12 cellular contexts compared by ENCODE assay signal in the genomic region with DNA sequence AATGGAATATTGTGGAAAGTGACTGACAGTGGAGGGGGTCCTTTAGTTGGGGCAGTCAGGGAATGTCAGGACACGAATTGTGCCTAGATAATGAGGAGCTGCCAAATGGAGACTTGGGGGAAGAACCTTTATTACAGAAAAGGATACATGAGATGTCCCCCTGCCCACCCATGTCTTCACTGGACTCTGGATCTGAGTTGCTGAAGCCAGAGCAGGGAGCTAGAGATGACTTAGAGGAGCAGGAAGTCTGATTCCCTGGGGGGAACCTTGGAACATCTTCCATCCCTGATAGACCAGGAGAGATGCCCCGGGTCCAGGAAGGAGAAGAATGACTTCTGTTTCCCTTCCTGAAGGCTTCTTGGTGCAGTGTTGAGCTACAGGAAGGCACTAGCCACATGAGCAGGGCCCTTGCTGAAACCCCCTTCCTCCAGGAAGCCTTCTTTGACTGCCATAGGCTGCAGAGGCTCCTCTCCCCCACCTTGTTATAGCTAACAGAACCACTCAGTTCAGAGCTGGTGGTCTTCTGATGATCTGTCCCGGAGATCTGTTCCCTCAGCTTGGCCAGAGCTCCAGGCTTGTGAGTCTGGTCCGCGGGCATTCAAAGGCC. TPM values are rescaled to one million over a fixed set of nuclear protein-coding genes. Genes with fewer than 3 reads are reported as not detected.
DNase-seq lines count a peak whose midpoint lies in the region; ATAC-seq, FAIRE-seq and TF ChIP-seq lines count a peak whose summit lies in the region.
"Had no signal": no experiment of that assay in that cellular context is flagged by ENCODE, and none has a peak within 500 bp of the region (broad histone marks: within the 10 kb centered on the region; RNA-seq: fewer than 3 reads in every experiment).

No MANE protein-coding gene starts in this region.

- H3K27ac ChIP-seq in A673 (ENCODE audit: low read depth, low read length, poor library complexity, severe bottlenecking), result no peak overlapping the region
- H3K27ac ChIP-seq in angular gyrus (ENCODE audit: low read depth, low read length), result peak overlapping the region; percentile 29

- DNase-seq in A673 (ENCODE audit: low spot score) (no peak), mesothelial cell of epicardium (ENCODE audit: low spot score in 2 of 2, unreplicated experiment in 2 of 2) (no peak), H7 (no peak), H54 (ENCODE audit: insufficient read length, low spot score) (no peak)
- DNase-seq: NCI-H774 had no signal

- H3K27me3 Mint-ChIP-seq in mesothelial cell of epicardium (ENCODE audit: low read depth), result peaks cover 63% of the 10 kb centered on the region

- BruUV-seq in A673 (replicated peaks; lab: Mats Ljungman, UMichigan), result no TSS peak

- TF ChIP-seq CTCF in A673 (conservative IDR thresholded peaks at IDR 0.05; ENCODE audit: low read depth, low read length), result no peak
- TF ChIP-seq CTCF in mesothelial cell of epicardium (IDR thresholded peaks at IDR 0.05; ENCODE audit: unreplicated experiment), result no peak

- H3K4me1 ChIP-seq in A673 (ENCODE audit: insufficient read depth, low read length, poor library complexity, severe bottlenecking) (peaks cover 15% of the 10 kb centered on the region), ES-I3 (ENCODE audit: insufficient read depth, low read length) (peaks cover 19% of the 10 kb centered on the region)

- intact Hi-C loops in A673 (cut with micrococcal nuclease; ENCODE audit: unreplicated experiment), result no loop called here

- H3K4me3 ChIP-seq in A673 (ENCODE audit: low read depth, low read length, poor library complexity, severe bottlenecking) (peak overlapping the region; percentile 58), H7 (ENCODE audit: insufficient read depth, low read depth, low read length) (no peak overlapping the region; the same call in 1 of the 2 replicates)

- CTCF ChIA-PET in A673 (lab: Charles Lee), result interaction anchor here (0.6 to 1.1 kb wide), 2 partner anchors 50 to 133 kb away, joined by 4 read pairs; no protein-coding TSS in a partner anchor

- H3K9ac ChIP-seq in ES-I3 (ENCODE audit: low read depth, low read length), result peak overlapping the region; percentile 72; the same call in 1 of the 2 replicates

- H3K27me3 ChIP-seq in A673 (replicated peaks; ENCODE audit: insufficient read depth, low read depth, low read length, poor library complexity) (peaks cover 43% of the 10 kb centered on the region), H7 (ENCODE audit: control insufficient read depth, insufficient read depth, low read length) (peaks cover 33% of the 10 kb centered on the region)

- H3K27ac Mint-ChIP-seq in mesothelial cell of epicardium, result no peak overlapping the region

- TF ChIP-seq POLR2A in H54 (IDR thresholded peaks at IDR 0.05; ENCODE audit: low read depth, low read length), result no peak

- ATAC-seq in HG02852 (IDR thresholded peaks at IDR 0.05; ENCODE audit: unreplicated experiment) (no peak), HG03139 (IDR thresholded peaks at IDR 0.05; ENCODE audit: unreplicated experiment) (no peak)

- peaks cover 25% of the 10 kb centered on the region for H3K4me1 Mint-ChIP-seq in mesothelial cell of epicardium

- no peak for FAIRE-seq in H54 (lab: Jason Lieb, UNC)

- no peaks in the 10 kb centered on the region for H3K36me3 Mint-ChIP-seq in mesothelial cell of epicardium

- POLR2A ChIA-PET in A673 (lab: Charles Lee; ENCODE audit: low non-redundant PET), result interaction anchor here (0.7 kb wide), 1 partner anchor 50 kb away, joined by 4 read pairs; no protein-coding TSS in a partner anchor

- H3K4me3 Mint-ChIP-seq in mesothelial cell of epicardium, result peak overlapping the region; percentile 76

- no peaks in the 10 kb centered on the region for H3K9me3 Mint-ChIP-seq in mesothelial cell of epicardium

- H3K9me3 ChIP-seq in A673 (ENCODE audit: low read depth, low read length, poor library complexity, severe bottlenecking) (no peaks in the 10 kb centered on the region), ES-I3 (ENCODE audit: control insufficient read depth, insufficient read depth, low read length) (no peaks in the 10 kb centered on the region)

- H3K36me3 ChIP-seq in A673 (ENCODE audit: insufficient read depth, low read length, poor library complexity, severe bottlenecking) (no peaks in the 10 kb centered on the region), ES-I3 (ENCODE audit: insufficient read depth, low read length) (no peaks in the 10 kb centered on the region), H7 (replicated peaks; ENCODE audit: control insufficient read depth, insufficient read depth, low read length) (no peaks in the 10 kb centered on the region)

RNA-seq across cellular contexts. Expression of gene NEURL1, which starts 0.7 kb away (rescaled TPM):
- total RNA-seq in A673 (2021), result 0.50 and 0.52 TPM in 2 replicates
- total RNA-seq in mesothelial cell of epicardium, result 0.40 to 0.88 TPM (median 0.54 TPM) in 3 replicates
- 7.9 and 16.5 TPM in 2 replicates for total RNA-seq in H7 (2014; rRNA removed; shearing (Covaris generic))

RNA-seq across cellular contexts. Expression of gene CALHM3, which starts 13.7 kb away (rescaled TPM):
- total RNA-seq in A673 (2021) (not detected in 2 replicates), mesothelial cell of epicardium (not detected in 3 replicates)
- total RNA-seq in H7 (2014; rRNA removed; shearing (Covaris generic)), result 0.10 and 0.15 TPM in 2 replicates
- total RNA-seq: epithelial cell of proximal tubule, left lobe of liver, skeletal muscle tissue had no signal

RNA-seq across cellular contexts. Expression of gene CALHM1, which starts 34.1 kb away (rescaled TPM):
- not detected in 2 replicates for total RNA-seq in A673 (2021)
- total RNA-seq in mesothelial cell of epicardium, result not detected in 3 replicates
- total RNA-seq in H7 (2014; rRNA removed; shearing (Covaris generic)), result 0.07 TPM in 1 of 2 replicates, not detected in the other
- total RNA-seq: epithelial cell of proximal tubule, left lobe of liver, skeletal muscle tissue had no signal

RNA-seq across cellular contexts. Expression of gene CALHM2, which starts 40.6 kb away (rescaled TPM):
- total RNA-seq in A673 (2021) (5.9 TPM in 2 replicates), mesothelial cell of epicardium (4.3 to 6.0 TPM (median 5.6 TPM) in 3 replicates)
- 2.4 and 3.4 TPM in 2 replicates for total RNA-seq in H7 (2014; rRNA removed; shearing (Covaris generic))
